Comparison of ENCODE assay signal across 10 cellular contexts in genomic region chr15:84983299-84983698, GRCh38. TPM values are rescaled to one million over a fixed set of nuclear protein-coding genes. Genes with fewer than 3 reads are reported as not detected.
DNase-seq lines count a peak whose midpoint lies in the region; ATAC-seq and TF ChIP-seq lines count a peak whose summit lies in the region.
"Had no signal": no experiment of that assay in that cellular context is flagged by ENCODE, and none has a peak within 500 bp of the region (broad histone marks: within the 10 kb centered on the region; RNA-seq: fewer than 3 reads in every experiment).

No MANE protein-coding gene starts in this region.

- DNase-seq in AG10803 (ENCODE audit: low read depth): no peak
- no peak for DNase-seq in IMR-90
- no peak for DNase-seq in natural killer cell
- no peak for DNase-seq in ACHN
- DNase-seq: NCI-H774 had no signal

- H4K8ac ChIP-seq in IMR-90 (ENCODE audit: low read depth in 2 of 2, low read length in 2 of 2): no peak overlapping the region

- H4K5ac ChIP-seq in IMR-90 (ENCODE audit: low read depth, low read length): no peak overlapping the region

- no peaks in the 10 kb centered on the region for H3K9me3 Mint-ChIP-seq in natural killer cell

- peaks cover 10 to 46% of the 10 kb centered on the region in 2 experiments for H3K79me1 ChIP-seq in IMR-90 (ENCODE audit: low read depth in 1 of 2, low read length in 2 of 2)

- no peak overlapping the region for H3K4ac ChIP-seq in IMR-90 (ENCODE audit: low read depth, low read length)

- H3K4me3 Mint-ChIP-seq in natural killer cell: peak overlapping the region; percentile 55

- BruUV-seq in IMR-90 (replicated peaks; lab: Mats Ljungman, UMichigan): TSS peak; percentile 19

- 0 out of 2 replicates have a peak, but pooled peaks cover 5% of the 10 kb centered on the region for H3K9me1 ChIP-seq in IMR-90 (ENCODE audit: insufficient read depth, low read length)

- TF ChIP-seq POLR2A in IMR-90 (IDR thresholded peaks at IDR 0.05; ENCODE audit: low read depth, low read length): no peak

- H3K27ac Mint-ChIP-seq in natural killer cell: peak overlapping the region; percentile 84 to 90

- intact Hi-C loops in IMR-90 (cut with micrococcal nuclease): loop anchor here (2.0 kb wide), 1 partner anchor 62 kb away; no protein-coding TSS in a partner anchor
- intact Hi-C loops in natural killer cell (cut with micrococcal nuclease): loop anchor here (5.0 to 10.0 kb wide), 3 partner anchors 52 to 351 kb away; partner anchors contain the start of gene ZNF592

- H2BK20ac ChIP-seq in IMR-90 (ENCODE audit: low read depth, low read length): no peak overlapping the region

- no peak overlapping the region for H3K18ac ChIP-seq in IMR-90 (ENCODE audit: low read depth, low read length)

- no CpG with 5 or more reads among the region's 4 CpGs for WGBS in IMR-90 (ENCODE audit: extremely low coverage in 2 of 2, insufficient read length in 1 of 2), 2 experiments

- no peaks in the 10 kb centered on the region for H3K9me3 ChIP-seq in IMR-90 (ENCODE audit: control insufficient read depth, insufficient read depth, low read length)

- H4K91ac ChIP-seq in IMR-90 (ENCODE audit: insufficient read depth, low read depth, low read length): no peak overlapping the region

- H2AFZ ChIP-seq in IMR-90 (replicated peaks; ENCODE audit: low read length, poor library complexity): no peak overlapping the region

- H3K23ac ChIP-seq in IMR-90 (ENCODE audit: low read depth, low read length): peak overlapping the region; percentile 57

- no peaks in the 10 kb centered on the region for H3K27me3 ChIP-seq in IMR-90 (ENCODE audit: control insufficient read depth, insufficient read depth, low read length)

- peak overlapping the region; percentile 80 for H3K4me2 ChIP-seq in IMR-90 (ENCODE audit: low read depth, low read length)

- H2AK9ac ChIP-seq in IMR-90 (replicated peaks; ENCODE audit: low read depth, low read length, poor library complexity): no peak overlapping the region

- no peaks in the 10 kb centered on the region for H3K27me3 Mint-ChIP-seq in natural killer cell (ENCODE audit: low read depth in 2 of 2)

- no peak overlapping the region for H3K27ac ChIP-seq in IMR-90 (ENCODE audit: insufficient read depth, low read length)
- peak overlapping the region; percentile 70 for H3K27ac ChIP-seq in cingulate gyrus (ENCODE audit: low read depth, low read length)
- H3K27ac ChIP-seq: cardiac muscle cell had no signal

- in situ Hi-C loops in IMR-90 (cut with MboI; ENCODE audit: low sequenced_read_pairs) (no loop called here), ACHN (cut with HindIII; ENCODE audit: low pct_ligation_motif_present, low pct_unique_long_range_greater_than_20kb, low sequenced_read_pairs) (no loop called here)

- H4K20me1 ChIP-seq in IMR-90 (ENCODE audit: insufficient read depth, low read length): peaks cover 55% of the 10 kb centered on the region

- peak overlapping the region; percentile 50; the same call in 1 of the 2 replicates for H3K9ac ChIP-seq in IMR-90 (ENCODE audit: low read depth, low read length)

- no peak overlapping the region for H2BK5ac ChIP-seq in IMR-90 (ENCODE audit: low read depth, low read length, poor library complexity, severe bottlenecking)

- H3K14ac ChIP-seq in IMR-90 (replicated peaks; ENCODE audit: low read depth, low read length): peak overlapping the region; percentile 10; the same call in 1 of the 2 replicates

- H2BK120ac ChIP-seq in IMR-90 (ENCODE audit: low read depth, low read length): no peak overlapping the region

- H2AK5ac ChIP-seq in IMR-90 (ENCODE audit: low read depth, low read length): no peak overlapping the region

- peak overlapping the region; percentile 69 for H3K4me3 ChIP-seq in AG10803 (ENCODE audit: low read length)
- H3K4me3 ChIP-seq in IMR-90 (ENCODE audit: insufficient read depth, low read depth, low read length): peak overlapping the region; percentile 88; the same call in 1 of the 2 replicates

- TF ChIP-seq RAD21 in IMR-90 (IDR thresholded peaks at IDR 0.05; ENCODE audit: low read length): no peak

- POLR2A ChIA-PET in IMR-90 (lab: Charles Lee; ENCODE audit: unreplicated experiment): no interaction called here

- peaks cover 33 to 36% of the 10 kb centered on the region in 2 donors for H3K4me1 Mint-ChIP-seq in natural killer cell

- no peak for ATAC-seq in IMR-90 (ENCODE audit: low read depth)
- ATAC-seq in natural killer cell: no peak
- ATAC-seq in GM19035 (IDR thresholded peaks at IDR 0.05; ENCODE audit: unreplicated experiment): no peak
- no peak for ATAC-seq in esophagus mucosa
- ATAC-seq in GM21717 (IDR thresholded peaks at IDR 0.05; ENCODE audit: unreplicated experiment): no peak

- TF ChIP-seq CTCF in AG10803 (conservative IDR thresholded peaks at IDR 0.05; ENCODE audit: low read length) (no peak), IMR-90 (conservative IDR thresholded peaks at IDR 0.05; ENCODE audit: low read depth, low read length) (no peak), natural killer cell (IDR thresholded peaks at IDR 0.05) (no peak)

- no peak overlapping the region for H2BK15ac ChIP-seq in IMR-90 (ENCODE audit: low read depth, low read length)

- CTCF ChIA-PET in IMR-90 (lab: Yijun Ruan, JAX): interaction anchor here (1.6 kb wide), 1 partner anchor 61 kb away, joined by 3 read pairs; no protein-coding TSS in a partner anchor

- dilution Hi-C loops in IMR-90 (cut with HindIII; ENCODE audit: low sequenced_read_pairs, unreplicated experiment): no loop called here

- no peak overlapping the region for H3K56ac ChIP-seq in IMR-90 (ENCODE audit: extremely low read depth, insufficient read depth, low read length)

- peaks cover 5% of the 10 kb centered on the region for H3K4me1 ChIP-seq in IMR-90 (ENCODE audit: control insufficient read depth, insufficient read depth, low read length)

- H3K36me3 ChIP-seq in IMR-90 (ENCODE audit: control insufficient read depth, insufficient read depth, low read length): no peaks in the 10 kb centered on the region
- H3K36me3 ChIP-seq: cardiac muscle cell had no signal

- H3K36me3 Mint-ChIP-seq in natural killer cell: no peaks in the 10 kb centered on the region

TF ChIP-seq in IMR-90, 13 proteins besides CTCF, POLR2A, EP300 and RAD21:
- TF ChIP-seq CEBPB (IDR thresholded peaks at IDR 0.05; ENCODE audit: low read depth, low read length): peak; percentile 46
- TF ChIP-seq, protein P1, sequence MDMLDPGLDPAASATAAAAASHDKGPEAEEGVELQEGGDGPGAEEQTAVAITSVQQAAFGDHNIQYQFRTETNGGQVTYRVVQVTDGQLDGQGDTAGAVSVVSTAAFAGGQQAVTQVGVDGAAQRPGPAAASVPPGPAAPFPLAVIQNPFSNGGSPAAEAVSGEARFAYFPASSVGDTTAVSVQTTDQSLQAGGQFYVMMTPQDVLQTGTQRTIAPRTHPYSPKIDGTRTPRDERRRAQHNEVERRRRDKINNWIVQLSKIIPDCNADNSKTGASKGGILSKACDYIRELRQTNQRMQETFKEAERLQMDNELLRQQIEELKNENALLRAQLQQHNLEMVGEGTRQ (IDR thresholded peaks at IDR 0.05; ENCODE audit: low read depth, low read length): no peak
- TF ChIP-seq RFX5 (IDR thresholded peaks at IDR 0.05; ENCODE audit: low read depth, low read length): no peak
- TF ChIP-seq ELK1 (IDR thresholded peaks at IDR 0.05; ENCODE audit: borderline replicate concordance, low read depth, low read length): no peak
- no peak for TF ChIP-seq NFE2L2 (IDR thresholded peaks at IDR 0.05; ENCODE audit: low read depth, low read length)
- no peak for TF ChIP-seq CHD1 (IDR thresholded peaks at IDR 0.05; ENCODE audit: low read depth, low read length)
- no peak for TF ChIP-seq FOS (IDR thresholded peaks at IDR 0.05; ENCODE audit: low read depth, low read length)

RNA-seq across cellular contexts. Expression of gene PDE8A, which starts 1.6 kb away (rescaled TPM):
- 32.4 and 40.3 TPM in 2 replicates for total RNA-seq in IMR-90 (2012; rRNA removed)
- 27.9 and 35.9 TPM in 2 replicates for polyA plus RNA-seq in IMR-90 (2012; rRNA removed)
- 6.7 and 13.5 TPM in 2 replicates for polyA plus RNA-seq in IMR-90 (2012; cell fraction: cytosol; rRNA removed)
- polyA plus RNA-seq in IMR-90 (2012; cell fraction: nucleus; rRNA removed; ENCODE audit: low replicate concordance): 26.0 and 126 TPM in 2 replicates
- 10 to 100 TPM; 21.0 to 24.2 (median 23.8) TPM for total RNA-seq in natural killer cell
- 12.4 TPM for total RNA-seq in esophagus mucosa
